ENCODE assay signal across 9 cellular contexts in the genomic region with DNA sequence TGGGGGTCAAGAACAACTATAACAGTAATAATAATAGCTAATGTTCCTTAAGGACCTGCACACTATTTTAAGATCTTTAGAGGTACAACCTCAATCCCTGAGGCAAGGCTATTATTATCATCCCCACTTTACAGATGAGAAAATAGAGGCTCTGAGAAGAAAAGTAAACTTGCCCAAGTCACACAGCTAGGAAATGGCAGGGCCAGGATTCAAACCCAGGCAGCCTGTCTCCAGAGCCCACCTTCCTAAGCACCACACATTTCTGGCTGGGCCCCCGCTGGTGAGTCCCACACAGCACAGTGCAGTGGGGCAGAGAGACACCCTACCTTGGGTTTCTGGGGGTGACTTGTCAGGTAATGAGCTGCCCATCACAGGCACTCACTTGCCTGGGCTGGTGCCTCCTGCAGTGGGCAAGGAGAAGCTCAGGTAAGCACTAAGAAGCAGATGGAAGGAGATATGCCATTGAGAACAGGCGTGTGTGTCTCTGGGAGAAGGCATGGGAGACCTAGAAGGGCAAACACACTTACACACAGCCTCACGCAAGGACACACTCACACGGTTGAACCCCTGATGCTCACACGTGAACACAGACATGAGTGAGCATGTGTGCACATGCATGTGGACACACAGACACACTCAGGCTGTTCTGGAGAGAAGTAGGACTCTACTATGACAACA.
A peak's percentile ranks its signal among the peaks of the same experiment; 100 is the strongest.
DNase-seq lines count a peak whose midpoint lies in the region; ATAC-seq and TF ChIP-seq lines count a peak whose summit lies in the region.
"Had no signal": no experiment of that assay in that cellular context is flagged by ENCODE, and none has a peak within 500 bp of the region (broad histone marks: within the 10 kb centered on the region; RNA-seq: fewer than 3 reads in every experiment).

No MANE protein-coding gene starts in this region.

- peak overlapping the region; percentile 79 to 98 (median 91) for H3K27ac Mint-ChIP-seq in brain
- H3K27ac Mint-ChIP-seq: activated CD4-positive, alpha-beta memory T cell treated with anti-CD3 and anti-CD28 coated beads for 36 hours had no signal

- H3K36me3 Mint-ChIP-seq in brain: no peaks in the 10 kb centered on the region
- H3K36me3 Mint-ChIP-seq: activated CD4-positive, alpha-beta memory T cell treated with anti-CD3 and anti-CD28 coated beads for 36 hours had no signal

- H3K27me3 Mint-ChIP-seq in brain: peaks cover 3% of the 10 kb centered on the region
- H3K27me3 Mint-ChIP-seq: activated CD4-positive, alpha-beta memory T cell treated with anti-CD3 and anti-CD28 coated beads for 36 hours had no signal

- peak overlapping the region in 1 of 5 experiments; percentile 47 for H3K4me3 Mint-ChIP-seq in brain
- H3K4me3 Mint-ChIP-seq: activated CD4-positive, alpha-beta memory T cell treated with anti-CD3 and anti-CD28 coated beads for 36 hours had no signal

- TF ChIP-seq POLR2A in suprapubic skin (IDR thresholded peaks at IDR 0.05): no peak

- no peak overlapping the region for H3K4me3 ChIP-seq in suprapubic skin

- WGBS in suprapubic skin: 86% methylated on average over 2 of the region's 5 CpGs

- peak; percentile 12 for DNase-seq in NCI-H2107 treated with DMSO at 0.1 percent for 48 hours (lab: John Stamatoyannopoulos, UW; ENCODE audit: unreplicated experiment)
- DNase-seq in NCI-H2107 (lab: John Stamatoyannopoulos, UW): no peak
- DNase-seq in left kidney (ENCODE audit: low read depth, low spot score): peak; percentile 25
- no peak for DNase-seq in suprapubic skin (ENCODE audit: low spot score in 2 of 2)
- DNase-seq in T-helper 1 cell: no peak
- DNase-seq: activated CD4-positive, alpha-beta memory T cell treated with anti-CD3 and anti-CD28 coated beads for 36 hours had no signal

- no peak for TF ChIP-seq CTCF in brain (conservative IDR thresholded peaks at IDR 0.05)
- no peak for TF ChIP-seq CTCF in suprapubic skin (IDR thresholded peaks at IDR 0.05)

- H3K4me1 ChIP-seq in suprapubic skin: peaks cover 58% of the 10 kb centered on the region

- H3K27ac ChIP-seq in suprapubic skin: peak overlapping the region; percentile 1

- H3K9me3 Mint-ChIP-seq in brain: peaks cover 0 to 4% (median 0%) of the 10 kb centered on the region in 5 experiments
- H3K9me3 Mint-ChIP-seq: activated CD4-positive, alpha-beta memory T cell treated with anti-CD3 and anti-CD28 coated beads for 36 hours had no signal

- TF ChIP-seq EP300 in suprapubic skin (IDR thresholded peaks at IDR 0.05): no peak

- no peaks in the 10 kb centered on the region for H3K36me3 ChIP-seq in suprapubic skin

- H3K27me3 ChIP-seq in suprapubic skin: no peaks in the 10 kb centered on the region

- H3K4me1 Mint-ChIP-seq in brain: peaks cover 60% of the 10 kb centered on the region

- no peaks in the 10 kb centered on the region for H3K9me3 ChIP-seq in suprapubic skin

- ATAC-seq in HG03469 (IDR thresholded peaks at IDR 0.05; ENCODE audit: unreplicated experiment) (no peak), GM19452 (IDR thresholded peaks at IDR 0.05; ENCODE audit: unreplicated experiment) (no peak)

Comparison
In these comparisons a context has a peak if more than half of its experiments do, and no peak if none do; other contexts are left out.
1. DNase-seq: peak in NCI-H2107 treated with DMSO at 0.1 percent for 48 hours (single experiment) and left kidney (single experiment); none in NCI-H2107 (single experiment), suprapubic skin (0 of 2) and T-helper 1 cell (0 of 5).